Comparison of ENCODE assay signal across 8 cellular contexts in genomic region chr12:123063535-123063934, GRCh38.
DNase-seq lines count a peak whose midpoint lies in the region; ATAC-seq, FAIRE-seq and TF ChIP-seq lines count a peak whose summit lies in the region.

No MANE protein-coding gene starts in this region.

- H3K27me3 Mint-ChIP-seq in activated B cell treated with CpG ODN at 0.5 μM for 24 hours, result no peaks in the 10 kb centered on the region

- H3K9me3 Mint-ChIP-seq in activated B cell treated with CpG ODN at 0.5 μM for 24 hours, result no peaks in the 10 kb centered on the region

- peak overlapping the region; percentile 73; the same call in 1 of the 2 replicates for H3K9ac ChIP-seq in HepG2 (ENCODE audit: insufficient read depth, low read depth, low read length)

- FAIRE-seq in HepG2 (lab: Jason Lieb, UNC), result peak; percentile 32

- H3K9me3 ChIP-seq in HEK293 (ENCODE audit: control insufficient read depth, insufficient read depth, low read depth, low read length) (no peaks in the 10 kb centered on the region), HepG2 (ENCODE audit: low read length) (no peaks in the 10 kb centered on the region)

- in situ Hi-C loops in HepG2 (cut with HindIII; ENCODE audit: extremely low pct_ligation_motif_present, low pct_unique_long_range_greater_than_20kb), result no loop called here

- TF ChIP-seq CTCF in HEK293 (tag by site-specific recombination; IDR thresholded peaks at IDR 0.05) (no peak), activated B cell treated with CpG ODN at 0.5 μM for 24 hours (IDR thresholded peaks at IDR 0.05) (no peak), HepG2 (CRISPR knock-in tag; IDR thresholded peaks at IDR 0.05) (peak; percentile 45)

- POLR2A ChIA-PET in HEK293 (lab: Yijun Ruan, JAX) (no interaction called here), activated B cell treated with CpG ODN at 0.5 μM for 24 hours (lab: Charles Lee) (interaction anchor here (0.8 to 1.2 kb wide), 4 partner anchors 13 to 169 kb away, joined by 3 to 5 read pairs (median 4); partner anchors contain the start of genes MPHOSPH9 and MTRFR), HepG2 (lab: Yijun Ruan, JAX) (interaction anchor here (1.0 to 3.2 kb wide), 7 partner anchors 11 to 169 kb away, joined by 3 to 10 read pairs (median 4); partner anchors contain the start of genes MPHOSPH9, MTRFR and OGFOD2)

- DNase-seq in AML-193 (lab: John Stamatoyannopoulos, UW), result peak; percentile 5 to 22
- DNase-seq in activated B cell treated with CpG ODN at 0.5 μM for 24 hours, result no peak
- peak; percentile 39 for DNase-seq in HepG2 (ENCODE audit: low spot score)
- DNase-seq in NCI-H187 (lab: John Stamatoyannopoulos, UW), result no peak

- no CpG with 5 or more reads among the region's 2 CpGs for WGBS in HepG2 (ENCODE audit: low lambda C conversion rate)

- no peaks in the 10 kb centered on the region for H3K4me1 ChIP-seq in HEK293 (ENCODE audit: control insufficient read depth, insufficient read depth, low read length)
- H3K4me1 ChIP-seq in HepG2 (ENCODE audit: insufficient read depth, low read length), result peaks cover 34% of the 10 kb centered on the region

- ATAC-seq in activated B cell treated with CpG ODN at 0.5 μM for 24 hours (ENCODE audit: low read depth), result peak; percentile 74
- ATAC-seq in HepG2, result peak; percentile 50
- no peak for ATAC-seq in HG03045 (IDR thresholded peaks at IDR 0.05; ENCODE audit: unreplicated experiment)
- ATAC-seq in GM21526 (IDR thresholded peaks at IDR 0.05; ENCODE audit: low FRiP score, unreplicated experiment), result no peak
- ATAC-seq in HG03457 (IDR thresholded peaks at IDR 0.05; ENCODE audit: unreplicated experiment), result no peak

- H2AFZ ChIP-seq in HepG2 (ENCODE audit: low read length), result no peak overlapping the region

- H3K36me3 ChIP-seq in HEK293 (ENCODE audit: control insufficient read depth in 2 of 2, insufficient read depth in 1 of 2, low read length in 2 of 2), result no peaks in the 10 kb centered on the region
- H3K36me3 ChIP-seq in HepG2 (replicated peaks in 1 of 2; ENCODE audit: control insufficient read depth in 1 of 2, insufficient read depth in 2 of 2, low read length in 2 of 2), result no peaks in the 10 kb centered on the region

- peak overlapping the region; percentile 69 for H3K4me2 ChIP-seq in HepG2 (ENCODE audit: low read depth, low read length)

- no peak overlapping the region for H3K4me3 Mint-ChIP-seq in activated B cell treated with CpG ODN at 0.5 μM for 24 hours

- no peak for TF ChIP-seq POLR2A in HepG2 (IDR thresholded peaks at IDR 0.05; ENCODE audit: insufficient read depth in 1 of 2, low read depth in 2 of 2, low read length in 2 of 2)

- peaks cover 57% of the 10 kb centered on the region for H3K4me1 Mint-ChIP-seq in activated B cell treated with CpG ODN at 0.5 μM for 24 hours

- TF ChIP-seq EP300 in HepG2 (IDR thresholded peaks at IDR 0.05; ENCODE audit: low read depth in 2 of 2, low read length in 2 of 2) (no peak), HepG2 (CRISPR knock-in tag; IDR thresholded peaks at IDR 0.05; ENCODE audit: borderline replicate concordance) (no peak)

- CTCF ChIA-PET in HEK293 (lab: Yijun Ruan, JAX), result interaction anchor here (1.0 to 1.7 kb wide), 2 partner anchors 9 kb away, joined by 3 to 4 read pairs; no protein-coding TSS in a partner anchor
- CTCF ChIA-PET in activated B cell treated with CpG ODN at 0.5 μM for 24 hours (lab: Charles Lee), result interaction anchor here (1.6 kb wide), 1 partner anchor 20 kb away, joined by 4 read pairs; no protein-coding TSS in a partner anchor
- CTCF ChIA-PET in HepG2 (lab: Yijun Ruan, JAX; ENCODE audit: low intra/inter-chr PET ratio, low total read pairs), result no interaction called here

- H4K20me1 ChIP-seq in HepG2 (ENCODE audit: insufficient read depth, low read length), result no peaks in the 10 kb centered on the region

- H3K4me3 ChIP-seq in HEK293 (ENCODE audit: low read depth, low read length) (no peak overlapping the region), HepG2 (replicated peaks in 1 of 3; ENCODE audit: insufficient read depth in 1 of 3, low read depth in 2 of 3, low read length in 3 of 3) (no peak overlapping the region)

- peaks cover 3% of the 10 kb centered on the region for H3K79me2 ChIP-seq in HepG2 (ENCODE audit: insufficient read depth, low read length)

- intact Hi-C loops in activated B cell treated with CpG ODN at 0.5 μM for 24 hours (cut with micrococcal nuclease) (no loop called here), HepG2 (cut with micrococcal nuclease; ENCODE audit: unreplicated experiment) (no loop called here)

- peak overlapping the region; percentile 18 for H3K27ac Mint-ChIP-seq in activated B cell treated with CpG ODN at 0.5 μM for 24 hours

- H3K27ac ChIP-seq in HEK293 (ENCODE audit: extremely low read depth, low read depth, low read length) (no peak overlapping the region), HepG2 (ENCODE audit: extremely low read length, insufficient read depth, low read length) (peak overlapping the region; percentile 92)

- no TSS peak for BruUV-seq in HepG2 (replicated peaks; lab: Mats Ljungman, UMichigan)

- no peaks in the 10 kb centered on the region for H3K27me3 ChIP-seq in HepG2 (ENCODE audit: control insufficient read depth in 1 of 2, insufficient read depth in 2 of 2, low read length in 2 of 2)

- H3K36me3 Mint-ChIP-seq in activated B cell treated with CpG ODN at 0.5 μM for 24 hours (ENCODE audit: low read depth), result no peaks in the 10 kb centered on the region

- TF ChIP-seq RAD21 in HepG2 (CRISPR knock-in tag; IDR thresholded peaks at IDR 0.05), result peak; percentile 28; the same call in 1 of the 2 replicates

TF ChIP-seq in HEK293, 187 proteins besides CTCF, POLR2A, EP300 and RAD21:
- TF ChIP-seq ZNF561 (tag by site-specific recombination; IDR thresholded peaks at IDR 0.05; ENCODE audit: borderline replicate concordance) (no peak), ZSCAN16 (tag by site-specific recombination; IDR thresholded peaks at IDR 0.05) (peak; percentile 96)

TF ChIP-seq in HepG2, 621 proteins besides CTCF, POLR2A, EP300 and RAD21:
- TF ChIP-seq SYNCRIP (IDR thresholded peaks at IDR 0.05; ENCODE audit: insufficient read depth, low read depth, low read length), result no peak
- TF ChIP-seq HES4 (CRISPR knock-in tag; IDR thresholded peaks at IDR 0.05; ENCODE audit: borderline replicate concordance), result no peak
- TF ChIP-seq XRCC5 (optimal IDR thresholded peaks at IDR 0.05; ENCODE audit: low read length), result no peak
- peak; percentile 74 for TF ChIP-seq ZKSCAN1 (IDR thresholded peaks at IDR 0.05; ENCODE audit: low read length)
- 0 out of 2 replicates have a peak, but pooled peaks have one; percentile 21 for TF ChIP-seq WIZ (CRISPR knock-in tag; IDR thresholded peaks at IDR 0.05)
- TF ChIP-seq RFXAP (CRISPR knock-in tag; IDR thresholded peaks at IDR 0.05; ENCODE audit: borderline replicate concordance), result 0 out of 2 replicates have a peak, but pooled peaks have one; percentile 2
- peak; percentile 33; the same call in 1 of the 2 replicates for TF ChIP-seq SMC3 (IDR thresholded peaks at IDR 0.05; ENCODE audit: low read length)
- peak; percentile 54 for TF ChIP-seq ZNF768 (CRISPR knock-in tag; IDR thresholded peaks at IDR 0.05)
- TF ChIP-seq ZNF331 (CRISPR knock-in tag; IDR thresholded peaks at IDR 0.05), result no peak
- peak; percentile 11; the same call in 1 of the 2 replicates for TF ChIP-seq STAG1 (CRISPR knock-in tag; IDR thresholded peaks at IDR 0.05)

Comparison
In these comparisons a context has a peak if more than half of its experiments do, and no peak if none do; other contexts are left out.
1. DNase-seq: peak in AML-193 (2 of 2) and HepG2 (single experiment); none in activated B cell treated with CpG ODN at 0.5 μM for 24 hours (single experiment) and NCI-H187 (0 of 2).
2. ATAC-seq: peak in activated B cell treated with CpG ODN at 0.5 μM for 24 hours (single experiment) and HepG2 (single experiment); none in HG03045 (single experiment), GM21526 (single experiment) and HG03457 (single experiment).